Comparison of ENCODE assay signal across 1 cellular context in the genomic region with DNA sequence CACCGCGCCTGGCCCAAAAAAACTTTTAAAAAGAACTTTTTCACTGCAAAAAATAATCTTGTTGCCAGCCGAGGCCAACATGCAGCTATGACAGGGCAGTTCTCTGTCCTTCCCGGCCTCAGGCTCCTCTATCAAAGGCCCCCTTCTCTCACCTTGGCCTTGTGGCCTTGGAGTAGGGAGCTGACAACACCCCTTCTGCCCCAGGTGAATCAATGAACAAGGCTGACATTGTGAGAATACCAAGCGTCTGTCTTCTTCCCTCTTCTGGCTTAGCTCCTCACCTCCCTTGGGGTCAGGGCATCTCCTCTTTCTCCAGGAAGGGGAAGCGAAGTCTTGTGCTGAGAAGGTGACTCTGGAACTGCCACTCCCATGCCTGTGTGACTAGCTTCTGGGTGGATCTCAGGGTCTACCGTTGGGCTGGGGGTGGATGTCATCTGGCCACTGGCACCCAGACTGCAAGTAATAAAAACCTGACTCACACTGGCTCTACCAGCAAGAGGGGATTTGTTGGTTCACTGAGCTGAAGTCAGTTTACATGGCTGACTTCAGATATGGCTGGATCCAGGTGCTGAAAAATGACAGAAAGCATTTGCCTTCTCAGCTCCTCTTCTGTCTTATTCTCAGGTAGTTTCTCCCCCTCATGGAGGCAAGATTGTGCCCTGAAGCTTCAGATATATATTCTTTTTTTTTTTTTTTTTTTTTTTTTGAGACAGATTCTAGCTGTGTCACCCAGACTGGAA.
TF ChIP-seq lines count a peak whose summit lies in the region.

No MANE protein-coding gene starts in this region.

TF ChIP-seq in HepG2, 621 proteins besides CTCF, POLR2A, EP300 and RAD21:
- TF ChIP-seq NPAS2 (CRISPR knock-in tag; IDR thresholded peaks at IDR 0.05; ENCODE audit: borderline replicate concordance) (no peak), ZNF3 (CRISPR knock-in tag; IDR thresholded peaks at IDR 0.05) (0 out of 2 replicates have a peak, but pooled peaks have one; percentile 27), ZMYM3 (CRISPR knock-in tag; IDR thresholded peaks at IDR 0.05) (peak; percentile 45; the same call in 1 of the 2 replicates), ZNF564 (CRISPR knock-in tag; IDR thresholded peaks at IDR 0.05) (0 out of 2 replicates have a peak, but pooled peaks have one; percentile 44), HOXA3 (CRISPR knock-in tag; IDR thresholded peaks at IDR 0.05) (no peak), SAP130 (CRISPR knock-in tag; IDR thresholded peaks at IDR 0.05; ENCODE audit: low read depth) (peak; percentile 31; the same call in 1 of the 2 replicates), HNF4A (CRISPR knock-in tag; IDR thresholded peaks at IDR 0.05) (0 out of 2 replicates have a peak, but pooled peaks have one; percentile 23), ZNF644 (CRISPR knock-in tag; IDR thresholded peaks at IDR 0.05; ENCODE audit: low read depth) (0 out of 2 replicates have a peak, but pooled peaks have one; percentile 11), NR2F2 (IDR thresholded peaks at IDR 0.05; ENCODE audit: borderline replicate concordance, low read depth) (0 out of 2 replicates have a peak, but pooled peaks have one; percentile 61), SALL1 (CRISPR knock-in tag; IDR thresholded peaks at IDR 0.05) (peak; percentile 40; the same call in 1 of the 2 replicates), ZNF652 (CRISPR knock-in tag; IDR thresholded peaks at IDR 0.05; ENCODE audit: borderline replicate concordance, low read depth) (peak; percentile 26; the same call in 1 of the 2 replicates), ISL2 (CRISPR knock-in tag; IDR thresholded peaks at IDR 0.05) (no peak), ZNF354B (CRISPR knock-in tag; IDR thresholded peaks at IDR 0.05) (no peak), ZNF329 (CRISPR knock-in tag; IDR thresholded peaks at IDR 0.05; ENCODE audit: low read depth) (peak; percentile 99), HMG20A (CRISPR knock-in tag; IDR thresholded peaks at IDR 0.05; ENCODE audit: borderline replicate concordance) (peak; percentile 14; the same call in 1 of the 2 replicates), NR2F6 (IDR thresholded peaks at IDR 0.05) (peak; percentile 76), NR2F6 (CRISPR knock-in tag; IDR thresholded peaks at IDR 0.05) (no peak), ELF3 (CRISPR knock-in tag; IDR thresholded peaks at IDR 0.05) (0 out of 2 replicates have a peak, but pooled peaks have one; percentile 14), NCOA2 (CRISPR knock-in tag; IDR thresholded peaks at IDR 0.05) (peak; percentile 9; the same call in 1 of the 2 replicates), GATAD2A (CRISPR knock-in tag; IDR thresholded peaks at IDR 0.05) (peak; percentile 50), ZNF567 (CRISPR knock-in tag; IDR thresholded peaks at IDR 0.05; ENCODE audit: borderline replicate concordance) (no peak), ZNF460 (CRISPR knock-in tag; IDR thresholded peaks at IDR 0.05; ENCODE audit: borderline replicate concordance) (peak; percentile 6; the same call in 1 of the 2 replicates)
- TF ChIP-seq, protein P1, sequence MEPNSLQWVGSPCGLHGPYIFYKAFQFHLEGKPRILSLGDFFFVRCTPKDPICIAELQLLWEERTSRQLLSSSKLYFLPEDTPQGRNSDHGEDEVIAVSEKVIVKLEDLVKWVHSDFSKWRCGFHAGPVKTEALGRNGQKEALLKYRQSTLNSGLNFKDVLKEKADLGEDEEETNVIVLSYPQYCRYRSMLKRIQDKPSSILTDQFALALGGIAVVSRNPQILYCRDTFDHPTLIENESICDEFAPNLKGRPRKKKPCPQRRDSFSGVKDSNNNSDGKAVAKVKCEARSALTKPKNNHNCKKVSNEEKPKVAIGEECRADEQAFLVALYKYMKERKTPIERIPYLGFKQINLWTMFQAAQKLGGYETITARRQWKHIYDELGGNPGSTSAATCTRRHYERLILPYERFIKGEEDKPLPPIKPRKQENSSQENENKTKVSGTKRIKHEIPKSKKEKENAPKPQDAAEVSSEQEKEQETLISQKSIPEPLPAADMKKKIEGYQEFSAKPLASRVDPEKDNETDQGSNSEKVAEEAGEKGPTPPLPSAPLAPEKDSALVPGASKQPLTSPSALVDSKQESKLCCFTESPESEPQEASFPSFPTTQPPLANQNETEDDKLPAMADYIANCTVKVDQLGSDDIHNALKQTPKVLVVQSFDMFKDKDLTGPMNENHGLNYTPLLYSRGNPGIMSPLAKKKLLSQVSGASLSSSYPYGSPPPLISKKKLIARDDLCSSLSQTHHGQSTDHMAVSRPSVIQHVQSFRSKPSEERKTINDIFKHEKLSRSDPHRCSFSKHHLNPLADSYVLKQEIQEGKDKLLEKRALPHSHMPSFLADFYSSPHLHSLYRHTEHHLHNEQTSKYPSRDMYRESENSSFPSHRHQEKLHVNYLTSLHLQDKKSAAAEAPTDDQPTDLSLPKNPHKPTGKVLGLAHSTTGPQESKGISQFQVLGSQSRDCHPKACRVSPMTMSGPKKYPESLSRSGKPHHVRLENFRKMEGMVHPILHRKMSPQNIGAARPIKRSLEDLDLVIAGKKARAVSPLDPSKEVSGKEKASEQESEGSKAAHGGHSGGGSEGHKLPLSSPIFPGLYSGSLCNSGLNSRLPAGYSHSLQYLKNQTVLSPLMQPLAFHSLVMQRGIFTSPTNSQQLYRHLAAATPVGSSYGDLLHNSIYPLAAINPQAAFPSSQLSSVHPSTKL (CRISPR knock-in tag; IDR thresholded peaks at IDR 0.05) = peak; percentile 56
- TF ChIP-seq, protein P2, sequence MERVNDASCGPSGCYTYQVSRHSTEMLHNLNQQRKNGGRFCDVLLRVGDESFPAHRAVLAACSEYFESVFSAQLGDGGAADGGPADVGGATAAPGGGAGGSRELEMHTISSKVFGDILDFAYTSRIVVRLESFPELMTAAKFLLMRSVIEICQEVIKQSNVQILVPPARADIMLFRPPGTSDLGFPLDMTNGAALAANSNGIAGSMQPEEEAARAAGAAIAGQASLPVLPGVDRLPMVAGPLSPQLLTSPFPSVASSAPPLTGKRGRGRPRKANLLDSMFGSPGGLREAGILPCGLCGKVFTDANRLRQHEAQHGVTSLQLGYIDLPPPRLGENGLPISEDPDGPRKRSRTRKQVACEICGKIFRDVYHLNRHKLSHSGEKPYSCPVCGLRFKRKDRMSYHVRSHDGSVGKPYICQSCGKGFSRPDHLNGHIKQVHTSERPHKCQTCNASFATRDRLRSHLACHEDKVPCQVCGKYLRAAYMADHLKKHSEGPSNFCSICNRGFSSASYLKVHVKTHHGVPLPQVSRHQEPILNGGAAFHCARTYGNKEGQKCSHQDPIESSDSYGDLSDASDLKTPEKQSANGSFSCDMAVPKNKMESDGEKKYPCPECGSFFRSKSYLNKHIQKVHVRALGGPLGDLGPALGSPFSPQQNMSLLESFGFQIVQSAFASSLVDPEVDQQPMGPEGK (CRISPR knock-in tag; IDR thresholded peaks at IDR 0.05) = peak; percentile 37; the same call in 1 of the 2 replicates
TF ChIP-seq in HepG2: peak in this region for 18.
